Comparison of ENCODE assay signal across 1 cellular context in the genomic region with DNA sequence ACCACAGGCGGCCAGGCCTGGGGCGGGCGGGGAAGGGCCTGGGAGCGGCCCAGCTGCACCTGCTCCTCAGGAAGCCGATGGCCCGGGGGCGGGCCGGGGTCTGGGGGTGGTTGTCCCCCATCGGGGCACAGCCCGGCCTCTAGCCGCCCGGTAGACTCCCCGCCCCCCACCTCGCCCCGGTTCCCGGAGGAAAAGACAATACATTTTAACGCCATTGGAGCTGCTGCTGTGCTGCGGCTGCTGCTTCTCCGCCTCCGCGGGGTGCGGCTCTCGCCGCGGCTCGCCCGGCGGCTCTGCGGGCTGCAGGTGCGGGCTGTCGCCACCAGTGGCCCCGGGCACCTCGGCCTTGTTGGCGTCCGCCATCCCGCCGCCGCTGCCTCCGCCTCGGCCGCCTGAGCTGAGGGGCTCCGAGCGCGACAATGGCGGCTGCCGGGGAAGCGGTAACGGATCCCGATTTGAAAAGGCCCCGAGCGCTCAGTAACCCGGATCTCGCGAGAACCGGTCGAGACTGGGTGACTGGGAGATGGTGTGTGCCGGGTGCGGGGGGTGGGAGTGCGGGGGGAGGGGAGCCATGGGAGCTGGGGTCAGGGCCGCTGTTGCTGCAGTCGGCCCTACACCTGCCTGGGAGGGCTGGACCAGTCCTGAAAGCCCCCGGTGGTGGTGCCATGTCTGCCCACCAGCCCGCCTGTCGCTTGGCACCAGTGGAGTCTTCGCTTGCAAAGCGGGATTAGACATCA.
TF ChIP-seq lines count a peak whose summit lies in the region.

A gene with protein sequence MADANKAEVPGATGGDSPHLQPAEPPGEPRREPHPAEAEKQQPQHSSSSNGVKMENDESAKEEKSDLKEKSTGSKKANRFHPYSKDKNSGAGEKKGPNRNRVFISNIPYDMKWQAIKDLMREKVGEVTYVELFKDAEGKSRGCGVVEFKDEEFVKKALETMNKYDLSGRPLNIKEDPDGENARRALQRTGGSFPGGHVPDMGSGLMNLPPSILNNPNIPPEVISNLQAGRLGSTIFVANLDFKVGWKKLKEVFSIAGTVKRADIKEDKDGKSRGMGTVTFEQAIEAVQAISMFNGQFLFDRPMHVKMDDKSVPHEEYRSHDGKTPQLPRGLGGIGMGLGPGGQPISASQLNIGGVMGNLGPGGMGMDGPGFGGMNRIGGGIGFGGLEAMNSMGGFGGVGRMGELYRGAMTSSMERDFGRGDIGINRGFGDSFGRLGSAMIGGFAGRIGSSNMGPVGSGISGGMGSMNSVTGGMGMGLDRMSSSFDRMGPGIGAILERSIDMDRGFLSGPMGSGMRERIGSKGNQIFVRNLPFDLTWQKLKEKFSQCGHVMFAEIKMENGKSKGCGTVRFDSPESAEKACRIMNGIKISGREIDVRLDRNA (minus strand): TSS at position 421 of the 737 bp plus-strand sequence. CDS start 58 bp downstream, at position 363.

TF ChIP-seq in H1, 55 proteins besides CTCF, POLR2A, EP300 and RAD21 (continued from another document):
- 0 out of 4 replicates have a peak, but pooled peaks of 1 of the 2 experiments have one; percentile 60 for TF ChIP-seq HDAC2 (IDR thresholded peaks at IDR 0.05; ENCODE audit: borderline replicate concordance in 1 of 2, low read depth in 2 of 2, low read length in 2 of 2)
- TF ChIP-seq BRCA1 (IDR thresholded peaks at IDR 0.05; ENCODE audit: low read depth, low read length): peak; percentile 91
- peak; percentile 85; the same call in 1 of the 2 replicates for TF ChIP-seq POLR2AphosphoS5 (IDR thresholded peaks at IDR 0.05; ENCODE audit: low read depth, low read length)
- no peak for TF ChIP-seq CREB1 (IDR thresholded peaks at IDR 0.05)
- TF ChIP-seq RBBP5 (IDR thresholded peaks at IDR 0.05; ENCODE audit: borderline replicate concordance, low read depth, low read length): peak; percentile 91
- TF ChIP-seq SRF (IDR thresholded peaks at IDR 0.05; ENCODE audit: low read depth, low read length): no peak
- TF ChIP-seq CHD2 (IDR thresholded peaks at IDR 0.05; ENCODE audit: low read length): peak; percentile 98
- TF ChIP-seq, protein P1, sequence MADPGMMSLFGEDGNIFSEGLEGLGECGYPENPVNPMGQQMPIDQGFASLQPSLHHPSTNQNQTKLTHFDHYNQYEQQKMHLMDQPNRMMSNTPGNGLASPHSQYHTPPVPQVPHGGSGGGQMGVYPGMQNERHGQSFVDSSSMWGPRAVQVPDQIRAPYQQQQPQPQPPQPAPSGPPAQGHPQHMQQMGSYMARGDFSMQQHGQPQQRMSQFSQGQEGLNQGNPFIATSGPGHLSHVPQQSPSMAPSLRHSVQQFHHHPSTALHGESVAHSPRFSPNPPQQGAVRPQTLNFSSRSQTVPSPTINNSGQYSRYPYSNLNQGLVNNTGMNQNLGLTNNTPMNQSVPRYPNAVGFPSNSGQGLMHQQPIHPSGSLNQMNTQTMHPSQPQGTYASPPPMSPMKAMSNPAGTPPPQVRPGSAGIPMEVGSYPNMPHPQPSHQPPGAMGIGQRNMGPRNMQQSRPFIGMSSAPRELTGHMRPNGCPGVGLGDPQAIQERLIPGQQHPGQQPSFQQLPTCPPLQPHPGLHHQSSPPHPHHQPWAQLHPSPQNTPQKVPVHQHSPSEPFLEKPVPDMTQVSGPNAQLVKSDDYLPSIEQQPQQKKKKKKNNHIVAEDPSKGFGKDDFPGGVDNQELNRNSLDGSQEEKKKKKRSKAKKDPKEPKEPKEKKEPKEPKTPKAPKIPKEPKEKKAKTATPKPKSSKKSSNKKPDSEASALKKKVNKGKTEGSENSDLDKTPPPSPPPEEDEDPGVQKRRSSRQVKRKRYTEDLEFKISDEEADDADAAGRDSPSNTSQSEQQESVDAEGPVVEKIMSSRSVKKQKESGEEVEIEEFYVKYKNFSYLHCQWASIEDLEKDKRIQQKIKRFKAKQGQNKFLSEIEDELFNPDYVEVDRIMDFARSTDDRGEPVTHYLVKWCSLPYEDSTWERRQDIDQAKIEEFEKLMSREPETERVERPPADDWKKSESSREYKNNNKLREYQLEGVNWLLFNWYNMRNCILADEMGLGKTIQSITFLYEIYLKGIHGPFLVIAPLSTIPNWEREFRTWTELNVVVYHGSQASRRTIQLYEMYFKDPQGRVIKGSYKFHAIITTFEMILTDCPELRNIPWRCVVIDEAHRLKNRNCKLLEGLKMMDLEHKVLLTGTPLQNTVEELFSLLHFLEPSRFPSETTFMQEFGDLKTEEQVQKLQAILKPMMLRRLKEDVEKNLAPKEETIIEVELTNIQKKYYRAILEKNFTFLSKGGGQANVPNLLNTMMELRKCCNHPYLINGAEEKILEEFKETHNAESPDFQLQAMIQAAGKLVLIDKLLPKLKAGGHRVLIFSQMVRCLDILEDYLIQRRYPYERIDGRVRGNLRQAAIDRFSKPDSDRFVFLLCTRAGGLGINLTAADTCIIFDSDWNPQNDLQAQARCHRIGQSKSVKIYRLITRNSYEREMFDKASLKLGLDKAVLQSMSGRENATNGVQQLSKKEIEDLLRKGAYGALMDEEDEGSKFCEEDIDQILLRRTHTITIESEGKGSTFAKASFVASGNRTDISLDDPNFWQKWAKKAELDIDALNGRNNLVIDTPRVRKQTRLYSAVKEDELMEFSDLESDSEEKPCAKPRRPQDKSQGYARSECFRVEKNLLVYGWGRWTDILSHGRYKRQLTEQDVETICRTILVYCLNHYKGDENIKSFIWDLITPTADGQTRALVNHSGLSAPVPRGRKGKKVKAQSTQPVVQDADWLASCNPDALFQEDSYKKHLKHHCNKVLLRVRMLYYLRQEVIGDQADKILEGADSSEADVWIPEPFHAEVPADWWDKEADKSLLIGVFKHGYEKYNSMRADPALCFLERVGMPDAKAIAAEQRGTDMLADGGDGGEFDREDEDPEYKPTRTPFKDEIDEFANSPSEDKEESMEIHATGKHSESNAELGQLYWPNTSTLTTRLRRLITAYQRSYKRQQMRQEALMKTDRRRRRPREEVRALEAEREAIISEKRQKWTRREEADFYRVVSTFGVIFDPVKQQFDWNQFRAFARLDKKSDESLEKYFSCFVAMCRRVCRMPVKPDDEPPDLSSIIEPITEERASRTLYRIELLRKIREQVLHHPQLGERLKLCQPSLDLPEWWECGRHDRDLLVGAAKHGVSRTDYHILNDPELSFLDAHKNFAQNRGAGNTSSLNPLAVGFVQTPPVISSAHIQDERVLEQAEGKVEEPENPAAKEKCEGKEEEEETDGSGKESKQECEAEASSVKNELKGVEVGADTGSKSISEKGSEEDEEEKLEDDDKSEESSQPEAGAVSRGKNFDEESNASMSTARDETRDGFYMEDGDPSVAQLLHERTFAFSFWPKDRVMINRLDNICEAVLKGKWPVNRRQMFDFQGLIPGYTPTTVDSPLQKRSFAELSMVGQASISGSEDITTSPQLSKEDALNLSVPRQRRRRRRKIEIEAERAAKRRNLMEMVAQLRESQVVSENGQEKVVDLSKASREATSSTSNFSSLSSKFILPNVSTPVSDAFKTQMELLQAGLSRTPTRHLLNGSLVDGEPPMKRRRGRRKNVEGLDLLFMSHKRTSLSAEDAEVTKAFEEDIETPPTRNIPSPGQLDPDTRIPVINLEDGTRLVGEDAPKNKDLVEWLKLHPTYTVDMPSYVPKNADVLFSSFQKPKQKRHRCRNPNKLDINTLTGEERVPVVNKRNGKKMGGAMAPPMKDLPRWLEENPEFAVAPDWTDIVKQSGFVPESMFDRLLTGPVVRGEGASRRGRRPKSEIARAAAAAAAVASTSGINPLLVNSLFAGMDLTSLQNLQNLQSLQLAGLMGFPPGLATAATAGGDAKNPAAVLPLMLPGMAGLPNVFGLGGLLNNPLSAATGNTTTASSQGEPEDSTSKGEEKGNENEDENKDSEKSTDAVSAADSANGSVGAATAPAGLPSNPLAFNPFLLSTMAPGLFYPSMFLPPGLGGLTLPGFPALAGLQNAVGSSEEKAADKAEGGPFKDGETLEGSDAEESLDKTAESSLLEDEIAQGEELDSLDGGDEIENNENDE (IDR thresholded peaks at IDR 0.05; ENCODE audit: insufficient replicate concordance, low read length): no peak
- no peak for TF ChIP-seq CEBPB (IDR thresholded peaks at IDR 0.05; ENCODE audit: low read depth, low read length)
- TF ChIP-seq ASH2L (IDR thresholded peaks at IDR 0.05; ENCODE audit: low read length): peak; percentile 86
- peak; percentile 82 for TF ChIP-seq TAF7 (optimal IDR thresholded peaks at IDR 0.05; ENCODE audit: borderline replicate concordance, low read depth, low read length)
- no peak for TF ChIP-seq POU5F1 (IDR thresholded peaks at IDR 0.05; ENCODE audit: low read depth, low read length)
- TF ChIP-seq JUND (IDR thresholded peaks at IDR 0.05; ENCODE audit: low read length): no peak
- TF ChIP-seq, protein P2, sequence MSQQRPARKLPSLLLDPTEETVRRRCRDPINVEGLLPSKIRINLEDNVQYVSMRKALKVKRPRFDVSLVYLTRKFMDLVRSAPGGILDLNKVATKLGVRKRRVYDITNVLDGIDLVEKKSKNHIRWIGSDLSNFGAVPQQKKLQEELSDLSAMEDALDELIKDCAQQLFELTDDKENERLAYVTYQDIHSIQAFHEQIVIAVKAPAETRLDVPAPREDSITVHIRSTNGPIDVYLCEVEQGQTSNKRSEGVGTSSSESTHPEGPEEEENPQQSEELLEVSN (IDR thresholded peaks at IDR 0.05): peak; percentile 63; the same call in 1 of the 2 replicates
- TF ChIP-seq SP2 (IDR thresholded peaks at IDR 0.05; ENCODE audit: low read length): no peak
- no peak for TF ChIP-seq GABPA (IDR thresholded peaks at IDR 0.05; ENCODE audit: borderline replicate concordance, insufficient read depth, low read length)
- TF ChIP-seq KDM5A (IDR thresholded peaks at IDR 0.05; ENCODE audit: low read length): no peak
- no peak; the same call in 1 of the 2 replicates for TF ChIP-seq BACH1 (IDR thresholded peaks at IDR 0.05; ENCODE audit: low read length)
- peak; percentile 92 for TF ChIP-seq TAF1 (IDR thresholded peaks at IDR 0.05; ENCODE audit: low read depth, low read length)
- no peak for TF ChIP-seq CTBP2 (IDR thresholded peaks at IDR 0.05; ENCODE audit: borderline replicate concordance, insufficient read depth, insufficient read length, low read length)
- TF ChIP-seq, protein P3, sequence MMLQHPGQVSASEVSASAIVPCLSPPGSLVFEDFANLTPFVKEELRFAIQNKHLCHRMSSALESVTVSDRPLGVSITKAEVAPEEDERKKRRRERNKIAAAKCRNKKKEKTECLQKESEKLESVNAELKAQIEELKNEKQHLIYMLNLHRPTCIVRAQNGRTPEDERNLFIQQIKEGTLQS (IDR thresholded peaks at IDR 0.05; ENCODE audit: insufficient read depth, low read depth, low read length): no peak
- TF ChIP-seq CHD1 (IDR thresholded peaks at IDR 0.05; ENCODE audit: low read depth, low read length): no peak
- no peak for TF ChIP-seq SP1 (IDR thresholded peaks at IDR 0.05; ENCODE audit: low read depth, low read length)
- no peak for TF ChIP-seq SIX5 (IDR thresholded peaks at IDR 0.05; ENCODE audit: low read depth, low read length)
TF ChIP-seq in H1: peak in this region for 15.
